Comparison of ENCODE assay signal across 26 cellular contexts in genomic region chr21:42067531-42068255, GRCh38. TPM values are rescaled to one million over a fixed set of nuclear protein-coding genes. Genes with fewer than 3 reads are reported as not detected.
"Had no signal": no experiment of that assay in that cellular context is flagged by ENCODE, and none has a peak within 500 bp of the region (broad histone marks: within the 10 kb centered on the region; RNA-seq: fewer than 3 reads in every experiment).

No MANE protein-coding gene starts in this region.

- H3K27me3 Mint-ChIP-seq: activated naive CD8-positive, alpha-beta T cell; memory B cell; stimulated activated naive CD8-positive, alpha-beta T cell treated with anti-CD3 and anti-CD28 coated beads, Interleukin-15, amount 100 ng/mL, for 72 hours had no signal

- H3K27me3 ChIP-seq: cardiac muscle cell, right atrium auricular region, transverse colon, vagina had no signal

- H3K9me3 Mint-ChIP-seq: activated T-cell treated with anti-CD3 and anti-CD28 coated beads, Interleukin-2, amount 50 U/mL, for 72 hours; effector memory CD8-positive, alpha-beta T cell; immature natural killer cell; memory B cell; natural killer cell treated with Interleukin-12 subunit alpha and Interleukin-12 subunit beta and Interleukin-15 and Interleukin-18, amount 100 ng/mL, for 72 hours; stimulated activated naive CD8-positive, alpha-beta T cell treated with anti-CD3 and anti-CD28 coated beads, Interleukin-15, amount 100 ng/mL, for 72 hours; T-cell had no signal

- H3K4me3 Mint-ChIP-seq: activated naive CD8-positive, alpha-beta T cell; activated T-cell treated with anti-CD3 and anti-CD28 coated beads, Interleukin-2, amount 50 U/mL, for 72 hours; effector memory CD8-positive, alpha-beta T cell; immature natural killer cell; natural killer cell treated with Interleukin-12 subunit alpha and Interleukin-12 subunit beta and Interleukin-15 and Interleukin-18, amount 100 ng/mL, for 72 hours; stimulated activated naive CD8-positive, alpha-beta T cell treated with anti-CD3 and anti-CD28 coated beads, Interleukin-15, amount 100 ng/mL, for 72 hours; T-cell had no signal

- DNase-seq: activated CD4-positive, alpha-beta T cell treated with anti-CD3 and anti-CD28 coated beads, Interleukin-2, amount 50 U/mL, for 1 hour; activated CD8-positive, alpha-beta memory T cell treated with anti-CD3 and anti-CD28 coated beads for 24 hours; activated CD8-positive, alpha-beta memory T cell treated with anti-CD3 and anti-CD28 coated beads, Interleukin-2, amount 50 U/mL, for 48 hours; activated gamma-delta T cell; activated T-cell treated with anti-CD3 and anti-CD28 coated beads, Interleukin-2, amount 50 U/mL, for 72 hours; amniotic stem cell; effector memory CD8-positive, alpha-beta T cell; immature natural killer cell; stimulated activated CD4-positive, alpha-beta T cell treated with anti-CD3 and anti-CD28 coated beads, Interleukin-15, amount 100 ng/mL, for 24 hours; stimulated activated CD4-positive, alpha-beta T cell treated with anti-CD3 and anti-CD28 coated beads, Interleukin-2, amount 100 ng/mL, for 48 hours; stimulated activated naive CD8-positive, alpha-beta T cell treated with anti-CD3 and anti-CD28 coated beads, Interleukin-15, amount 100 ng/mL, for 72 hours; T-cell; T1000; transverse colon had no signal

- ATAC-seq: activated T-cell treated with anti-CD3 and anti-CD28 coated beads, Interleukin-2, amount 50 U/mL, for 72 hours; effector memory CD8-positive, alpha-beta T cell; natural killer cell treated with Interleukin-12 subunit alpha and Interleukin-12 subunit beta and Interleukin-15 and Interleukin-18, amount 100 ng/mL, for 72 hours; stimulated activated naive CD8-positive, alpha-beta T cell treated with anti-CD3 and anti-CD28 coated beads, Interleukin-15, amount 100 ng/mL, for 72 hours; T-cell had no signal

- H3K36me3 ChIP-seq: cardiac muscle cell, prostate gland, right atrium auricular region, suprapubic skin, transverse colon, vagina had no signal

- H3K9me3 ChIP-seq: prostate gland, right atrium auricular region, suprapubic skin, transverse colon, vagina had no signal

- H3K4me3 ChIP-seq: cardiac muscle cell, prostate gland, right atrium auricular region, skin epidermis, suprapubic skin, transverse colon, vagina had no signal

- H3K27ac ChIP-seq: cardiac muscle cell, prostate gland, right atrium auricular region, skin epidermis, suprapubic skin, transverse colon, vagina had no signal

- H3K36me3 Mint-ChIP-seq: activated naive CD8-positive, alpha-beta T cell; immature natural killer cell; memory B cell; natural killer cell treated with Interleukin-12 subunit alpha and Interleukin-12 subunit beta and Interleukin-15 and Interleukin-18, amount 100 ng/mL, for 72 hours; T-cell had no signal

- H3K27ac Mint-ChIP-seq: activated naive CD8-positive, alpha-beta T cell; activated T-cell treated with anti-CD3 and anti-CD28 coated beads, Interleukin-2, amount 50 U/mL, for 72 hours; effector memory CD8-positive, alpha-beta T cell; immature natural killer cell; natural killer cell treated with Interleukin-12 subunit alpha and Interleukin-12 subunit beta and Interleukin-15 and Interleukin-18, amount 100 ng/mL, for 72 hours; T-cell had no signal

- H3K4me1 ChIP-seq: prostate gland, right atrium auricular region had no signal

RNA-seq across cellular contexts. Expression of gene UMODL1, which starts 3.4 kb away (rescaled TPM):
- total RNA-seq: cardiac muscle cell; dermis microvascular lymphatic vessel endothelial cell; fibroblast of villous mesenchyme; natural killer cell treated with Interleukin-12 subunit alpha and Interleukin-12 subunit beta and Interleukin-15 and Interleukin-18, amount 100 ng/mL, for 72 hours; omental fat pad; right atrium auricular region; vagina had no signal
- polyA plus RNA-seq: cardiac muscle cell, immature natural killer cell had no signal
